ENCODE assay signal across 12 cellular contexts in the genomic region with DNA sequence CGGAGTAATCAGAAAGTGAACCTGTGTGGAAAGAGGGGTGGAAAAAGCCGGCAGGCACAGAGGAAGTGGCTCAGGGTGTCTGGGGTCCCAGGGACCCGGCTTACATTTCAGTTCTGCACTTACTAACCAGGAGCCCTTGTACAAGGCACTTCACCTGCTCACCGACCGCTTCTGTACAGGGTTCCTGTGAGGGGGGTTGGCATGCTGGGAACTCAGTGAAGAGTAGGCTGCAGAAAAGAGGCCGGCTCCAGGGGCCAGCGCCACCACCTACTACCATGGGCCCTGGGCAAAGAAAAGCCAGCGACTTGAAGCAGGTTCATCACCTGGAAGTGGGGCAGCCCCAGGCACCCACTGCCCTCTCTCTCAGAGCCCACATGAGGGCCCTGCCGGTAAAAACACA. TPM values are rescaled to one million over a fixed set of nuclear protein-coding genes. Genes with fewer than 3 reads are reported as not detected.
DNase-seq lines count a peak whose midpoint lies in the region; ATAC-seq and TF ChIP-seq lines count a peak whose summit lies in the region.
"Had no signal": no experiment of that assay in that cellular context is flagged by ENCODE, and none has a peak within 500 bp of the region (broad histone marks: within the 10 kb centered on the region; RNA-seq: fewer than 3 reads in every experiment).

No MANE protein-coding gene starts in this region.

- H3K27ac ChIP-seq in SK-N-SH (ENCODE audit: low read depth in 2 of 2, low read length in 1 of 2) (peak overlapping the region in 1 of 2 experiments; percentile 64; a peak in 2 of 4 replicates), suprapubic skin (peak overlapping the region; percentile 42), H9 (ENCODE audit: insufficient read length, low read depth, low read length) (no peak overlapping the region), foreskin keratinocyte (no peak overlapping the region)
- H3K27ac ChIP-seq: A549 had no signal

- ATAC-seq in SK-N-SH treated with all-trans-retinoic acid at 6 μM for 48 hours (peak; percentile 11; the same call in 1 of the 3 replicates), foreskin keratinocyte (no peak)
- ATAC-seq: A549 had no signal

- no peaks in the 10 kb centered on the region for H4K20me1 ChIP-seq in SK-N-SH (ENCODE audit: insufficient read depth)
- H4K20me1 ChIP-seq in H9 (ENCODE audit: control insufficient read depth, insufficient read depth, insufficient read length), result no peaks in the 10 kb centered on the region

- peaks cover 15% of the 10 kb centered on the region for H3K79me1 ChIP-seq in H9 (ENCODE audit: insufficient read depth, low read depth, low read length, poor library complexity, severe bottlenecking)

- DNase-seq in SK-N-SH, result no peak
- DNase-seq in activated naive CD4-positive, alpha-beta T cell treated with anti-CD3 and anti-CD28 coated beads, Interleukin-2, amount 10 ng/mL, durations not matched to agents 7 days and 5 days, result no peak
- no peak for DNase-seq in mesothelial cell of epicardium (ENCODE audit: low spot score in 2 of 2, unreplicated experiment in 2 of 2)
- DNase-seq in suprapubic skin (ENCODE audit: low spot score in 2 of 2), result no peak
- DNase-seq in H9, result no peak
- DNase-seq in foreskin keratinocyte, result no peak
- DNase-seq in foreskin melanocyte, result no peak
- DNase-seq: NCI-H2081 had no signal

- no peaks in the 10 kb centered on the region for H3F3A ChIP-seq in SK-N-SH (replicated peaks; ENCODE audit: insufficient read depth)

- H3K4me1 ChIP-seq in SK-N-SH (ENCODE audit: control insufficient read depth in 1 of 2, insufficient read depth in 2 of 2, low read depth in 1 of 2, low read length in 1 of 2) (peaks cover 0 to 39% of the 10 kb centered on the region in 2 experiments; a peak in 2 of 4 replicates), suprapubic skin (peaks cover 51% of the 10 kb centered on the region), H9 (ENCODE audit: insufficient read depth, low read length) (no peaks in the 10 kb centered on the region; the same call in 1 of the 2 replicates), foreskin keratinocyte (peaks cover 2% of the 10 kb centered on the region)
- H3K4me1 ChIP-seq: A549 had no signal

- no peak overlapping the region for H3K4ac ChIP-seq in H9 (ENCODE audit: low read depth, low read length)

- H3K27me3 ChIP-seq in SK-N-SH (ENCODE audit: insufficient read depth) (no peaks in the 10 kb centered on the region), suprapubic skin (no peaks in the 10 kb centered on the region), H9 (ENCODE audit: insufficient read depth, low read length) (no peaks in the 10 kb centered on the region), foreskin keratinocyte (no peaks in the 10 kb centered on the region)

- H4K5ac ChIP-seq in H9 (ENCODE audit: insufficient read length, low read depth, low read length), result no peak overlapping the region

- H2BK20ac ChIP-seq in H9 (ENCODE audit: low read depth, low read length, poor library complexity, severe bottlenecking), result no peak overlapping the region

- H3K27ac Mint-ChIP-seq in activated naive CD4-positive, alpha-beta T cell treated with anti-CD3 and anti-CD28 coated beads, Interleukin-2, amount 10 ng/mL, durations not matched to agents 7 days and 5 days, result peak overlapping the region; percentile 62
- peak overlapping the region; percentile 67 for H3K27ac Mint-ChIP-seq in mesothelial cell of epicardium
- H3K27ac Mint-ChIP-seq in H9, result no peak overlapping the region; a peak in 1 of 7 replicates
- H3K27ac Mint-ChIP-seq: brain had no signal

- no peak overlapping the region for H2BK5ac ChIP-seq in H9 (ENCODE audit: insufficient read length, low read length)

- TF ChIP-seq EP300 in SK-N-SH (IDR thresholded peaks at IDR 0.05; ENCODE audit: borderline replicate concordance in 1 of 2, low read depth in 1 of 2, low read length in 1 of 2) (no peak), suprapubic skin (IDR thresholded peaks at IDR 0.05) (no peak)

- H3K79me2 ChIP-seq in SK-N-SH (ENCODE audit: insufficient read depth) (peaks cover 18% of the 10 kb centered on the region; the same call in 1 of the 2 replicates), H9 (ENCODE audit: insufficient read depth, low read length) (peaks cover 3% of the 10 kb centered on the region; the same call in 1 of the 2 replicates)

- no peak overlapping the region for H3K56ac ChIP-seq in H9 (ENCODE audit: insufficient read length, low read depth, low read length)

- H3K36me3 Mint-ChIP-seq in activated naive CD4-positive, alpha-beta T cell treated with anti-CD3 and anti-CD28 coated beads, Interleukin-2, amount 10 ng/mL, durations not matched to agents 7 days and 5 days, result peaks cover 20% of the 10 kb centered on the region
- H3K36me3 Mint-ChIP-seq in mesothelial cell of epicardium (peaks cover 1% of the 10 kb centered on the region), H9 (ENCODE audit: insufficient read depth in 1 of 3, low read depth in 3 of 3) (peaks cover 0 to 11% (median 11%) of the 10 kb centered on the region in 3 experiments; a peak in 4 of 7 replicates)

- H3K9ac ChIP-seq in SK-N-SH (no peak overlapping the region), H9 (ENCODE audit: extremely low read depth, insufficient read length, low read length) (no peak overlapping the region)

- no peak overlapping the region for H4K91ac ChIP-seq in H9 (ENCODE audit: insufficient read length, low read depth, low read length)

- H3K9me3 ChIP-seq in SK-N-SH (no peaks in the 10 kb centered on the region), suprapubic skin (no peaks in the 10 kb centered on the region), H9 (ENCODE audit: control insufficient read depth, low read depth, low read length) (no peaks in the 10 kb centered on the region)
- H3K9me3 ChIP-seq: A549 had no signal

- H3K23me2 ChIP-seq in H9 (ENCODE audit: insufficient read length, low read depth, low read length, poor library complexity, severe bottlenecking), result no peaks in the 10 kb centered on the region

- TF ChIP-seq CTCF in SK-N-SH (IDR thresholded peaks at IDR 0.05), result no peak
- TF ChIP-seq CTCF in mesothelial cell of epicardium (IDR thresholded peaks at IDR 0.05; ENCODE audit: unreplicated experiment), result no peak
- TF ChIP-seq CTCF in suprapubic skin (IDR thresholded peaks at IDR 0.05), result no peak
- no peak for TF ChIP-seq CTCF in H9 (conservative IDR thresholded peaks at IDR 0.05)
- TF ChIP-seq CTCF in foreskin keratinocyte (conservative IDR thresholded peaks at IDR 0.05), result no peak

- POLR2A ChIA-PET in SK-N-SH (lab: Yijun Ruan, JAX), result no interaction called here

- 84% methylated on average over 6 of the region's 9 CpGs for WGBS in SK-N-SH (ENCODE audit: low lambda C conversion rate)
- WGBS in suprapubic skin, result 81% methylated on average over 9 of the region's 9 CpGs
- no CpG with 5 or more reads among the region's 9 CpGs for WGBS in H9 (ENCODE audit: extremely low coverage, insufficient read length, low lambda C conversion rate)

- H4K8ac ChIP-seq in H9 (replicated peaks; ENCODE audit: insufficient read length, low read depth, low read length), result no peak overlapping the region

- H3K4me2 ChIP-seq in SK-N-SH (no peak overlapping the region), H9 (ENCODE audit: insufficient read depth, insufficient read length, low read length) (no peak overlapping the region)
- H3K4me2 ChIP-seq: A549 had no signal

- no peak overlapping the region for H2BK12ac ChIP-seq in H9 (ENCODE audit: insufficient read length, low read depth, low read length)

- TF ChIP-seq RAD21 in SK-N-SH (IDR thresholded peaks at IDR 0.05; ENCODE audit: low read length), result no peak

- H2BK15ac ChIP-seq in H9 (ENCODE audit: low read depth, low read length), result no peak overlapping the region

- CTCF ChIA-PET in SK-N-SH (lab: Yijun Ruan, JAX), result interaction anchor here (1.9 kb wide), 1 partner anchor 181 kb away, joined by 7 read pairs; no protein-coding TSS in a partner anchor
- CTCF ChIA-PET in activated naive CD4-positive, alpha-beta T cell treated with anti-CD3 and anti-CD28 coated beads, Interleukin-2, amount 10 ng/mL, durations not matched to agents 7 days and 5 days (lab: Charles Lee), result interaction anchor here (0.6 to 3.2 kb wide), 2 partner anchors 11 to 43 kb away, joined by 3 to 19 read pairs; no protein-coding TSS in a partner anchor

- H3K36me3 ChIP-seq in SK-N-SH (replicated peaks in 1 of 2; ENCODE audit: control insufficient read depth in 1 of 2, insufficient read depth in 2 of 2, low read length in 1 of 2), result peaks cover 0 to 3% of the 10 kb centered on the region in 2 experiments
- no peaks in the 10 kb centered on the region for H3K36me3 ChIP-seq in suprapubic skin

- H3K23ac ChIP-seq in H9 (ENCODE audit: insufficient read length, low read depth, low read length), result no peak overlapping the region

- no peaks in the 10 kb centered on the region for H3K9me2 ChIP-seq in SK-N-SH

- H3T11ph ChIP-seq in H9 (ENCODE audit: low read length), result no peak overlapping the region

- H3K14ac ChIP-seq in H9 (ENCODE audit: insufficient read depth, low read length), result no peak overlapping the region

- H3K27me3 Mint-ChIP-seq in activated naive CD4-positive, alpha-beta T cell treated with anti-CD3 and anti-CD28 coated beads, Interleukin-2, amount 10 ng/mL, durations not matched to agents 7 days and 5 days, result no peaks in the 10 kb centered on the region
- no peaks in the 10 kb centered on the region for H3K27me3 Mint-ChIP-seq in mesothelial cell of epicardium (ENCODE audit: low read depth)
- no peaks in the 10 kb centered on the region; the same call in 1 of the 2 replicates for H3K27me3 Mint-ChIP-seq in H9 (ENCODE audit: low read depth)
- H3K27me3 Mint-ChIP-seq: brain had no signal

- TF ChIP-seq POLR2A in suprapubic skin (IDR thresholded peaks at IDR 0.05), result no peak

- no peak overlapping the region for H2AK5ac ChIP-seq in H9 (ENCODE audit: insufficient read length, low read length)

- H3K18ac ChIP-seq in H9 (ENCODE audit: insufficient read length, low read depth, low read length), result no peak overlapping the region

- no peak overlapping the region for H3K4me3 Mint-ChIP-seq in activated naive CD4-positive, alpha-beta T cell treated with anti-CD3 and anti-CD28 coated beads, Interleukin-2, amount 10 ng/mL, durations not matched to agents 7 days and 5 days
- H3K4me3 Mint-ChIP-seq in mesothelial cell of epicardium, result no peak overlapping the region
- no peak overlapping the region for H3K4me3 Mint-ChIP-seq in H9

- H2AFZ ChIP-seq in SK-N-SH (ENCODE audit: low read depth) (no peak overlapping the region), H9 (ENCODE audit: low read length) (no peak overlapping the region)

- H2BK120ac ChIP-seq in H9 (ENCODE audit: low read depth, low read length, poor library complexity, severe bottlenecking), result no peak overlapping the region

- H3K4me1 Mint-ChIP-seq in activated naive CD4-positive, alpha-beta T cell treated with anti-CD3 and anti-CD28 coated beads, Interleukin-2, amount 10 ng/mL, durations not matched to agents 7 days and 5 days, result peaks cover 53% of the 10 kb centered on the region
- peaks cover 20% of the 10 kb centered on the region for H3K4me1 Mint-ChIP-seq in mesothelial cell of epicardium
- peaks cover 5 to 8% of the 10 kb centered on the region in 2 experiments for H3K4me1 Mint-ChIP-seq in H9

- H3K9me3 Mint-ChIP-seq in activated naive CD4-positive, alpha-beta T cell treated with anti-CD3 and anti-CD28 coated beads, Interleukin-2, amount 10 ng/mL, durations not matched to agents 7 days and 5 days, result no peaks in the 10 kb centered on the region
- H3K9me3 Mint-ChIP-seq in mesothelial cell of epicardium, result no peaks in the 10 kb centered on the region
- H3K9me3 Mint-ChIP-seq in H9, result no peaks in the 10 kb centered on the region
- H3K9me3 Mint-ChIP-seq: brain had no signal

- no peak overlapping the region for H3K4me3 ChIP-seq in SK-N-SH (ENCODE audit: low read depth in 2 of 2, low read length in 1 of 2)
- no peak overlapping the region for H3K4me3 ChIP-seq in suprapubic skin
- H3K4me3 ChIP-seq: A549 had no signal

RNA-seq across cellular contexts. Expression of gene STIMATE, which starts 6.2 kb away (rescaled TPM):
- polyA plus RNA-seq in SK-N-SH (2012; rRNA removed) (9.3 and 10.4 TPM in 2 replicates), foreskin keratinocyte (13.5 and 16.3 TPM in 2 replicates)
- 6.1 and 8.5 TPM in 2 replicates for polyA plus RNA-seq in SK-N-SH (2012; cell fraction: cytosol; rRNA removed)
- 17.5 and 19.6 TPM in 2 replicates for polyA plus RNA-seq in SK-N-SH (2012; cell fraction: nucleus; rRNA removed)
- total RNA-seq in mesothelial cell of epicardium (23.8 to 28.8 TPM (median 23.9 TPM) in 3 replicates), suprapubic skin (10 to 100 TPM; 15.9 to 25.7 (median 19.3) TPM), H9 (2021) (23.8 and 25.6 TPM in 2 replicates), foreskin keratinocyte (16.9 and 17.2 TPM in 2 replicates)

RNA-seq across cellular contexts. Expression of gene MUSTN1, which starts 56.3 kb away (rescaled TPM):
- polyA plus RNA-seq in SK-N-SH (2012; rRNA removed) (0.42 and 0.54 TPM in 2 replicates), foreskin keratinocyte (0.80 and 0.84 TPM in 2 replicates)
- not detected in 2 replicates for polyA plus RNA-seq in SK-N-SH (2012; cell fraction: cytosol; rRNA removed)
- 6.0 and 13.8 TPM in 2 replicates for polyA plus RNA-seq in SK-N-SH (2012; cell fraction: nucleus; rRNA removed)
- total RNA-seq in mesothelial cell of epicardium (1.0 to 2.1 TPM in 2 of 3 replicates, not detected in the other), suprapubic skin (10 to 100 TPM in 2 of 4 donors, 1 to 10 TPM in 2; 1.6 to 14.5 (median 8.3) TPM), H9 (2021) (0.55 and 0.72 TPM in 2 replicates), foreskin keratinocyte (0.65 and 1.2 TPM in 2 replicates)
- polyA plus RNA-seq: A549, neural cell had no signal

Comparison
In these comparisons a context has a peak if more than half of its experiments do, and no peak if none do; other contexts are left out.
1. H3K27ac Mint-ChIP-seq: peak in activated naive CD4-positive, alpha-beta T cell treated with anti-CD3 and anti-CD28 coated beads, Interleukin-2, amount 10 ng/mL, durations not matched to agents 7 days and 5 days (single experiment) and mesothelial cell of epicardium (single experiment); none in H9 (0 of 3).